ENCODE assay signal across 17 cellular contexts in the genomic region with DNA sequence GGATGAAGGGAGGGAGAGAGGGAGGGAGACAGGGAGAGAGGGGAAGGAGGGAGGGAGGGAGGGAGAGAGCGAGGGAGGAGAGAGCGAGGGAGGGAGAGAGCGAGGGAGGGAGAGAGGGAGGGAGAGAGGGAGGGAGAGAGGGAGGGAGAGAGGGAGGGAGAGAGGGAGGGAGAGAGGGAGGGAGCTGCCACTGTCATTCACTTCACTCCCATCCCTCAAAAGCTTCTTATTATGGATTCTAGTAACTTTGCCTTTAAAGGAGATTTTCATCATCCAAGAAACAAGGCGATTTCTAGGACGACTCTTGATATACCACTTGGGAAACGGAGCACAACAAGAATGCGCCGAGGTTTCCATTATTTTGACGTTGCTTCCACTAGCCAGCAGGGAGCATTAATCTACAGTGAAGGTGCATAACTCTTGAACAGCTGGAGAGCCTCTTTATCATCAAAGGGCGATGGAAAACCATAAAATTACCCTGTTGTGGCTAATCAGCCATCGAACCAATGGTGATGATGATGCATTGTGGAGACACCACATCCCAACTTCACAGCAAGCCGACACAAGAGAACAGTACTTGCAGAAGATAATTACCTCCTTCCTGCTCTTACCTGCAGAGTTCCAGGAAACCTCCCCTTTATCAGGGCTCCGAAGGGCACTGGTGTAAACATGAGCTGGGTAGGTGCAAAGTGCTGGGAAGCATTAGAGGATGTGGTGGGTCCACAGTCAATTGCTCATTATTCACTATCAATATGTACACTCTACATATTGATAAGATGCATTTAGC.
"Had no signal": no experiment of that assay in that cellular context is flagged by ENCODE, and none has a peak within 500 bp of the region (broad histone marks: within the 10 kb centered on the region; RNA-seq: fewer than 3 reads in every experiment).

No MANE protein-coding gene starts in this region.

- H3K27me3 ChIP-seq: adrenal gland, cardiac muscle cell, dorsolateral prefrontal cortex, pancreas, suprapubic skin had no signal

- DNase-seq: activated naive CD4-positive, alpha-beta T cell treated with anti-CD3 and anti-CD28 coated beads, Interleukin-2, amount 10 ng/mL, durations not matched to agents 7 days and 5 days; adrenal gland; dorsolateral prefrontal cortex; endodermal cell; head of caudate nucleus; left cardiac atrium; lower lobe of right lung; pancreas; stimulated activated CD4-positive, alpha-beta T cell treated with anti-CD3 and anti-CD28 coated beads, Interleukin-15, amount 100 ng/mL, for 24 hours; stimulated activated CD4-positive, alpha-beta T cell treated with anti-CD3 and anti-CD28 coated beads, Interleukin-4, amount 100 ng/mL, for 1 hour; stimulated activated naive CD4-positive, alpha-beta T cell treated with Interleukin-2 at 50 U/mL for 16 hours; T-helper 1 cell; T1000 had no signal

- H3K36me3 ChIP-seq: adrenal gland, cardiac muscle cell, lower lobe of right lung, pancreas had no signal

- ATAC-seq: activated CD4-positive, CD25-positive, alpha-beta regulatory T cell treated with anti-CD3 and anti-CD28 coated beads, Interleukin-2, amount 50 U/mL, for 24 hours; activated T-helper 17 cell treated with anti-CD3 and anti-CD28 coated beads, Interleukin-2, amount 50 U/mL, for 72 hours; left cardiac atrium; lower lobe of right lung; pancreas had no signal

- H3K27ac ChIP-seq: adrenal gland, cardiac muscle cell, dorsolateral prefrontal cortex, lower lobe of right lung, pancreas, suprapubic skin had no signal

- H3K4me1 ChIP-seq: adrenal gland, lower lobe of right lung, pancreas, suprapubic skin had no signal

- H3K4me3 ChIP-seq: adrenal gland, cardiac muscle cell, dorsolateral prefrontal cortex, lower lobe of right lung, pancreas, suprapubic skin had no signal
